Comparison of ENCODE assay signal across 8 cellular contexts in genomic region chr6:35368038-35368887, GRCh38. TPM values are rescaled to one million over a fixed set of nuclear protein-coding genes. Genes with fewer than 3 reads are reported as not detected.
DNase-seq lines count a peak whose midpoint lies in the region; ATAC-seq and TF ChIP-seq lines count a peak whose summit lies in the region.

No MANE protein-coding gene starts in this region.

- TF ChIP-seq CTCF in fibroblast of villous mesenchyme (IDR thresholded peaks at IDR 0.05; ENCODE audit: insufficient read depth, low read depth, low read length), result no peak

- POLR2A ChIA-PET in T-cell (lab: Charles Lee), result no interaction called here

- H3K9me3 Mint-ChIP-seq in T-cell, result no peaks in the 10 kb centered on the region

- peak overlapping the region; percentile 80 to 89 for H3K27ac Mint-ChIP-seq in T-cell

- peaks cover 66 to 75% (median 73%) of the 10 kb centered on the region in 3 donors for H3K4me1 Mint-ChIP-seq in T-cell

- DNase-seq in A172 (ENCODE audit: low spot score) (peak; percentile 63), GM04504 (ENCODE audit: low read depth) (peak; percentile 72), T-cell (no peak), fibroblast of villous mesenchyme (ENCODE audit: low read depth) (peak; percentile 50), HPDE6-E6E7 (ENCODE audit: extremely low spot score) (no peak), DMS153 (lab: John Stamatoyannopoulos, UW) (no peak)

- peak overlapping the region in 2 of 3 donors; percentile 9 to 79 for H3K4me3 Mint-ChIP-seq in T-cell

- CTCF ChIA-PET in T-cell (lab: Charles Lee), result interaction anchor here in 1 of 2 donors (0.6 to 1.3 kb wide), 2 partner anchors 19 to 23 kb away, joined by 3 read pairs; no protein-coding TSS in a partner anchor

- H3K4me3 ChIP-seq in fibroblast of villous mesenchyme (ENCODE audit: low read depth, low read length), result no peak overlapping the region

- no peaks in the 10 kb centered on the region for H3K27me3 Mint-ChIP-seq in T-cell

- peak; percentile 42 to 62 (median 59) for ATAC-seq in T-cell (replicated peaks in 1 of 4)
- ATAC-seq in HG02852 (IDR thresholded peaks at IDR 0.05; ENCODE audit: unreplicated experiment), result no peak
- ATAC-seq in GM18498 (IDR thresholded peaks at IDR 0.05; ENCODE audit: unreplicated experiment), result no peak

- H3K36me3 Mint-ChIP-seq in T-cell, result peaks cover 12% of the 10 kb centered on the region

RNA-seq across cellular contexts. Expression of gene PPARD, which starts 25.9 kb away (rescaled TPM):
- total RNA-seq in A172 (2014; rRNA removed; shearing (Covaris generic)), result 6.0 and 7.2 TPM in 2 replicates
- 10 to 100 TPM; 36.8 to 41.3 (median 37.9) TPM for total RNA-seq in T-cell
- total RNA-seq in fibroblast of villous mesenchyme, result 8.2 and 8.7 TPM in 2 replicates

Comparison
In these comparisons a context has a peak if more than half of its experiments do, and no peak if none do; other contexts are left out.
1. DNase-seq: peak in A172 (single experiment), GM04504 (single experiment) and fibroblast of villous mesenchyme (single experiment); none in T-cell (0 of 34), HPDE6-E6E7 (single experiment) and DMS153 (single experiment).
2. ATAC-seq: peak in T-cell (4 of 4); none in HG02852 (single experiment) and GM18498 (single experiment).